Comparison of ENCODE assay signal across 9 cellular contexts in genomic region chr12:52907092-52907810, GRCh38. TPM values are rescaled to one million over a fixed set of nuclear protein-coding genes. Genes with fewer than 3 reads are reported as not detected.
DNase-seq lines count a peak whose midpoint lies in the region; ATAC-seq, FAIRE-seq and TF ChIP-seq lines count a peak whose summit lies in the region.
"Had no signal": no experiment of that assay in that cellular context is flagged by ENCODE, and none has a peak within 500 bp of the region (broad histone marks: within the 10 kb centered on the region; RNA-seq: fewer than 3 reads in every experiment).

No MANE protein-coding gene starts in this region.

- H3K4me3 ChIP-seq in HL-60 (replicated peaks; ENCODE audit: insufficient read depth, low read length) (no peak overlapping the region), fibroblast of pulmonary artery (replicated peaks; ENCODE audit: low read depth, low read length) (no peak overlapping the region), small intestine (ENCODE audit: low read depth in 1 of 2, low read length in 2 of 2) (no peak overlapping the region)

- WGBS in small intestine, 3 donors, result 9 to 24% (median 22%) methylated on average over 7 of the region's 7 CpGs

- H3K27me3 Mint-ChIP-seq in activated CD4-positive, alpha-beta T cell treated with anti-CD3 and anti-CD28 coated beads for 36 hours, result no peaks in the 10 kb centered on the region
- H3K27me3 Mint-ChIP-seq: activated T-cell treated with anti-CD3 and anti-CD28 coated beads, Interleukin-2, amount 50 U/mL, for 24 hours had no signal

- POLR2A ChIA-PET in activated CD4-positive, alpha-beta T cell treated with anti-CD3 and anti-CD28 coated beads for 36 hours (lab: Charles Lee), result no interaction called here

- ATAC-seq in HG03460 (IDR thresholded peaks at IDR 0.05; ENCODE audit: unreplicated experiment) (no peak), HG02885 (IDR thresholded peaks at IDR 0.05; ENCODE audit: poor library complexity, unreplicated experiment) (no peak)
- no peak for ATAC-seq in activated CD4-positive, alpha-beta T cell treated with anti-CD3 and anti-CD28 coated beads for 36 hours

- H3K27me3 ChIP-seq in HL-60 (ENCODE audit: insufficient read depth, poor library complexity, severe bottlenecking) (no peaks in the 10 kb centered on the region), small intestine (ENCODE audit: control insufficient read depth in 2 of 2, insufficient read depth in 2 of 2, low read length in 2 of 2) (no peaks in the 10 kb centered on the region)

- peak in 1 of 2 experiments; percentile 55 for DNase-seq in HL-60 (ENCODE audit: low read depth in 1 of 2, low spot score in 1 of 2)
- peak; percentile 49 for DNase-seq in NCI-H526 treated with DMSO at 0.1 percent for 48 hours (lab: John Stamatoyannopoulos, UW)
- DNase-seq in fibroblast of pulmonary artery (ENCODE audit: low read depth), result peak; percentile 62
- DNase-seq in small intestine, result peak; percentile 94
- DNase-seq in activated CD4-positive, alpha-beta T cell treated with anti-CD3 and anti-CD28 coated beads for 36 hours, result no peak
- DNase-seq in activated CD4-positive, alpha-beta T cell treated with anti-CD3 and anti-CD28 coated beads for 1 hour, result no peak
- DNase-seq: activated T-cell treated with anti-CD3 and anti-CD28 coated beads, Interleukin-2, amount 50 U/mL, for 24 hours had no signal

- CTCF ChIA-PET in activated CD4-positive, alpha-beta T cell treated with anti-CD3 and anti-CD28 coated beads for 36 hours (lab: Charles Lee), result interaction anchor here (0.5 to 2.0 kb wide), 4 partner anchors 23 to 741 kb away, joined by 3 to 7 read pairs (median 3); no protein-coding TSS in a partner anchor

- TF ChIP-seq CTCF in HL-60 (IDR thresholded peaks at IDR 0.05; ENCODE audit: insufficient read depth, low read length) (no peak), fibroblast of pulmonary artery (IDR thresholded peaks at IDR 0.05; ENCODE audit: low read length, missing control alignments) (no peak)

- H3K4me1 ChIP-seq in small intestine (ENCODE audit: control insufficient read depth in 2 of 2, insufficient read depth in 1 of 2, low read depth in 1 of 2, low read length in 1 of 2), result peaks cover 0 to 12% of the 10 kb centered on the region in 2 donors

- no peak overlapping the region for H3K27ac Mint-ChIP-seq in activated CD4-positive, alpha-beta T cell treated with anti-CD3 and anti-CD28 coated beads for 36 hours
- H3K27ac Mint-ChIP-seq: activated T-cell treated with anti-CD3 and anti-CD28 coated beads, Interleukin-2, amount 50 U/mL, for 24 hours had no signal

- no peaks in the 10 kb centered on the region for H3K9me3 ChIP-seq in small intestine (ENCODE audit: control insufficient read depth, low read depth)

- H3K36me3 ChIP-seq in small intestine (ENCODE audit: control insufficient read depth in 2 of 2, insufficient read depth in 2 of 2, low read length in 2 of 2), result no peaks in the 10 kb centered on the region

- no peak overlapping the region for H3K4me3 Mint-ChIP-seq in activated CD4-positive, alpha-beta T cell treated with anti-CD3 and anti-CD28 coated beads for 36 hours
- H3K4me3 Mint-ChIP-seq: activated T-cell treated with anti-CD3 and anti-CD28 coated beads, Interleukin-2, amount 50 U/mL, for 24 hours had no signal

- no peak for FAIRE-seq in small intestine (lab: Jason Lieb, UNC)

- H3K9me3 Mint-ChIP-seq in activated CD4-positive, alpha-beta T cell treated with anti-CD3 and anti-CD28 coated beads for 36 hours (ENCODE audit: low read depth), result no peaks in the 10 kb centered on the region
- H3K9me3 Mint-ChIP-seq: activated T-cell treated with anti-CD3 and anti-CD28 coated beads, Interleukin-2, amount 50 U/mL, for 24 hours had no signal

- no peaks in the 10 kb centered on the region for H3K36me3 Mint-ChIP-seq in activated CD4-positive, alpha-beta T cell treated with anti-CD3 and anti-CD28 coated beads for 36 hours (ENCODE audit: low read depth)

- intact Hi-C loops in activated CD4-positive, alpha-beta T cell treated with anti-CD3 and anti-CD28 coated beads for 36 hours (cut with DNase I, micrococcal nuclease), result no loop called here

- H3K27ac ChIP-seq in HL-60 (replicated peaks), result peak overlapping the region; percentile 67
- H3K27ac ChIP-seq in small intestine (ENCODE audit: low read depth in 1 of 2, low read length in 1 of 2), result peak overlapping the region; percentile 94 to 97

- H3K4me1 Mint-ChIP-seq in activated CD4-positive, alpha-beta T cell treated with anti-CD3 and anti-CD28 coated beads for 36 hours, result peaks cover 3% of the 10 kb centered on the region

RNA-seq across cellular contexts. Expression of gene KRT8, which starts 2.4 kb away (rescaled TPM):
- polyA plus RNA-seq in small intestine, result 1,000 to 10,000 TPM; 2,417 to 3,002 (median 2,429) TPM
- total RNA-seq in activated CD4-positive, alpha-beta T cell treated with anti-CD3 and anti-CD28 coated beads for 36 hours, result 1 to 10 TPM in 1 of 2 experiments, under 1 TPM in 1; 0.56 to 1.1 TPM

RNA-seq across cellular contexts. Expression of gene KRT18, which starts 41.7 kb away (rescaled TPM):
- polyA plus RNA-seq in small intestine, result 100 to 1,000 TPM; 484 to 728 (median 496) TPM
- total RNA-seq in activated CD4-positive, alpha-beta T cell treated with anti-CD3 and anti-CD28 coated beads for 36 hours, result 1 to 10 TPM; 5.3 to 5.4 TPM

RNA-seq across cellular contexts. Expression of gene KRT78, which starts 58.5 kb away (rescaled TPM):
- polyA plus RNA-seq in small intestine, result 1 to 10 TPM in 1 of 3 donors, under 1 TPM in 2; 0.30 to 1.8 (median 0.54) TPM
- not detected for total RNA-seq in activated CD4-positive, alpha-beta T cell treated with anti-CD3 and anti-CD28 coated beads for 36 hours

Comparison
In these comparisons a context has a peak if more than half of its experiments do, and no peak if none do; other contexts are left out.
1. DNase-seq: peak in NCI-H526 treated with DMSO at 0.1 percent for 48 hours (single experiment), fibroblast of pulmonary artery (single experiment) and small intestine (single experiment); none in activated CD4-positive, alpha-beta T cell treated with anti-CD3 and anti-CD28 coated beads for 36 hours (single experiment) and activated CD4-positive, alpha-beta T cell treated with anti-CD3 and anti-CD28 coated beads for 1 hour (single experiment).